Comparison of ENCODE assay signal across 6 cellular contexts in the genomic region with DNA sequence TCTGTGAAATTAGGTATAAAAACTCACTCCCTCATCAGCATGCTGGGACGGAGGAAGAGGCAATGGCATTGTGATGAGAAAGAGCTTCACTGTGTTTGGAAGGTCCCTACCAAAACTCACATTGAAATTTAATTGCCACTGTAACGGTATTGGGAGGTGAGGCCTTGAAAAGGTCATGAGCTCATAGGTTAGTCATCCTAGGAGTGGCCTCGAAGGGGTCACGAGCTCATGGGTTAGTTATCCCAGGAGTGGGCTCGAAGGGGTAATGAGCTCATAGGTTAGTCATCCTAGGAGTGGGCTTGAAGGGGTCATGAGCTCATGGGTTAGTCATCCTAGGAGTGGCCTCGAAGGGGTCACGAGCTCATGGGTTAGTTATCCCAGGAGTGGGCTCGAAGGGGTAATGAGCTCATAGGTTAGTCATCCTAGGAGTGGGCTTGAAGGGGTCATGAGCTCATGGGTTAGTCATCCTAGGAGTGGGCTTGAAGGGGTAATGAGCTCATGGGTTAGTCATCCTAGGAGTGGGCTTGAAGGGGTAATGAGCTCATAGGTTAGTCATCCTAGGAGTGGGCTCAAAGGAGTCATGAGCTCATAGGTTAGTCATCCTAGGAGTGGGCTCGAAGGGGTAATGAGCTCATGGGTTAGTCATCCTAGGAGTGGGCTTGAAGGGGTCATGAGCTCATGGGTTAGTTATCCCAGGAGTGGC.
DNase-seq lines count a peak whose midpoint lies in the region; ATAC-seq, FAIRE-seq and TF ChIP-seq lines count a peak whose summit lies in the region.
"Not testable (repeated sequence)": the region's sequence is repeated elsewhere in the genome, so short reads cannot be mapped to it uniquely, and the experiment has no call there.

No MANE protein-coding gene starts in this region.

- 2% methylated on average over 9 of the region's 9 CpGs for WGBS in GM12878 (ENCODE audit: insufficient coverage, insufficient replicate concordance, low lambda C conversion rate, missing lambda C conversion rate)

- not testable (repeated sequence) for FAIRE-seq in GM12878 (lab: Jason Lieb, UNC)

- H3K36me3 ChIP-seq in BLaER1; HEK293 (ENCODE audit: control insufficient read depth in 2 of 2, insufficient read depth in 1 of 2, low read length in 2 of 2); GM12878 (ENCODE audit: control insufficient read depth in 2 of 2, insufficient read depth in 2 of 2, low read length in 1 of 2): not testable (repeated sequence)

- not testable (repeated sequence) for TF ChIP-seq POLR2A in GM12878 (IDR thresholded peaks at IDR 0.05; ENCODE audit: low read depth, low read length)

- H3K4me1 ChIP-seq in BLaER1, result peaks cover 73% of the 10 kb centered on the region
- H3K4me1 ChIP-seq in HEK293 (ENCODE audit: control insufficient read depth, insufficient read depth, low read length); GM12878 (ENCODE audit: control insufficient read depth, insufficient read depth, low read length): not testable (repeated sequence)

- not testable (repeated sequence) for H2AFZ ChIP-seq in GM12878 (ENCODE audit: control insufficient read depth, low read depth, low read length)

- SMC1A ChIA-PET in GM12878 (lab: Charles Lee; ENCODE audit: uncharacterized antibody, unreplicated experiment), result not testable (repeated sequence)

- not testable (repeated sequence) for TF ChIP-seq RAD21 in GM12878 (IDR thresholded peaks at IDR 0.05; ENCODE audit: insufficient read depth, low read depth, low read length)

- H3K27me3 ChIP-seq in BLaER1; GM12878 (replicated peaks in 1 of 2; ENCODE audit: control insufficient read depth in 2 of 2, insufficient read depth in 2 of 2, low read length in 1 of 2): not testable (repeated sequence)

- H3K27ac ChIP-seq in BLaER1; HEK293 (ENCODE audit: extremely low read depth, low read depth, low read length); GM12878 (ENCODE audit: control insufficient read depth, insufficient read depth): not testable (repeated sequence)

- RAD21 ChIA-PET in GM12878 (lab: Charles Lee; ENCODE audit: unreplicated experiment), result not testable (repeated sequence)

- not testable (repeated sequence) for H3K79me2 ChIP-seq in GM12878 (ENCODE audit: control insufficient read depth, insufficient read depth, low read length)

- POLR2A ChIA-PET in HEK293 (lab: Yijun Ruan, JAX); GM12878 (lab: Charles Lee): not testable (repeated sequence)

- intact Hi-C loops in GM12878 (cut with micrococcal nuclease; ENCODE audit: unreplicated experiment); posterior vena cava (cut with DNase I): not testable (repeated sequence)

- not testable (repeated sequence) for ATAC-seq in GM12878

- H3K9ac ChIP-seq in BLaER1; GM12878 (ENCODE audit: control insufficient read depth, insufficient read depth, low read length): not testable (repeated sequence)

- peak overlapping the region; percentile 78 for H3K4me2 ChIP-seq in BLaER1
- H3K4me2 ChIP-seq in GM12878 (ENCODE audit: control insufficient read depth, insufficient read depth), result not testable (repeated sequence)

- DNase-seq in SW480 (ENCODE audit: low spot score), result peak; percentile 38
- not testable (repeated sequence) for DNase-seq in GM12878 (ENCODE audit: low read depth, low spot score)
- DNase-seq in fibroblast of mammary gland (ENCODE audit: low read depth), result peak; percentile 4
- DNase-seq in posterior vena cava (ENCODE audit: low spot score), result peak; percentile 11

- not testable (repeated sequence) for TF ChIP-seq CTCF in HEK293 (tag by site-specific recombination; IDR thresholded peaks at IDR 0.05); GM12878 (IDR thresholded peaks at IDR 0.05 in 2 of 3, conservative IDR thresholded peaks at IDR 0.05 in 1 of 3; ENCODE audit: control insufficient read depth in 2 of 3, extremely low read depth in 1 of 3, insufficient read depth in 1 of 3, low read depth in 3 of 3, low read length in 3 of 3); fibroblast of mammary gland (conservative IDR thresholded peaks at IDR 0.05; ENCODE audit: control insufficient read depth, insufficient read depth, low read depth, low read length)

- BruUV-seq in GM12878 (replicated peaks; lab: Mats Ljungman, UMichigan), result not testable (repeated sequence)

- not testable (repeated sequence) for TF ChIP-seq EP300 in GM12878 (IDR thresholded peaks at IDR 0.05; ENCODE audit: borderline replicate concordance in 1 of 2, control insufficient read depth in 1 of 2, low read depth in 2 of 2, low read length in 2 of 2)

- CTCF ChIA-PET in HEK293 (lab: Yijun Ruan, JAX); GM12878 (lab: Yijun Ruan, JAX): not testable (repeated sequence)

- in situ Hi-C loops in GM12878 (cut with MboI), result not testable (repeated sequence)

- H4K20me1 ChIP-seq in BLaER1; GM12878 (ENCODE audit: control insufficient read depth, insufficient read depth): not testable (repeated sequence)

- H3K9me3 ChIP-seq in BLaER1; HEK293 (ENCODE audit: control insufficient read depth, insufficient read depth, low read depth, low read length); GM12878 (replicated peaks; ENCODE audit: control insufficient read depth, insufficient read depth, low read length): not testable (repeated sequence)

- not testable (repeated sequence) for H3K4me3 ChIP-seq in BLaER1; HEK293 (ENCODE audit: low read depth, low read length); GM12878; fibroblast of mammary gland (ENCODE audit: control insufficient read depth, low read depth, low read length)

TF ChIP-seq in HEK293, 187 proteins besides CTCF, POLR2A, EP300 and RAD21 (continues in another document):
- TF ChIP-seq GLIS1 (tag by site-specific recombination; IDR thresholded peaks at IDR 0.05), result peak; percentile 37
- peak; percentile 55; the same call in 1 of the 2 replicates for TF ChIP-seq ZNF558 (tag by site-specific recombination; IDR thresholded peaks at IDR 0.05)
- TF ChIP-seq, protein P1, sequence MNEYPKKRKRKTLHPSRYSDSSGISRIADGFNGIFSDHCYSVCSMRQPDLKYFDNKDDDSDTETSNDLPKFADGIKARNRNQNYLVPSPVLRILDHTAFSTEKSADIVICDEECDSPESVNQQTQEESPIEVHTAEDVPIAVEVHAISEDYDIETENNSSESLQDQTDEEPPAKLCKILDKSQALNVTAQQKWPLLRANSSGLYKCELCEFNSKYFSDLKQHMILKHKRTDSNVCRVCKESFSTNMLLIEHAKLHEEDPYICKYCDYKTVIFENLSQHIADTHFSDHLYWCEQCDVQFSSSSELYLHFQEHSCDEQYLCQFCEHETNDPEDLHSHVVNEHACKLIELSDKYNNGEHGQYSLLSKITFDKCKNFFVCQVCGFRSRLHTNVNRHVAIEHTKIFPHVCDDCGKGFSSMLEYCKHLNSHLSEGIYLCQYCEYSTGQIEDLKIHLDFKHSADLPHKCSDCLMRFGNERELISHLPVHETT (tag by site-specific recombination; IDR thresholded peaks at IDR 0.05), result 0 out of 2 replicates have a peak, but pooled peaks have one; percentile 33
- TF ChIP-seq ZFHX2 (tag by site-specific recombination; conservative IDR thresholded peaks at IDR 0.05), result peak; percentile 54
- peak; percentile 63 for TF ChIP-seq SP7 (tag by site-specific recombination; IDR thresholded peaks at IDR 0.05)

TF ChIP-seq in GM12878, 131 proteins besides CTCF, POLR2A, EP300 and RAD21:
- TF ChIP-seq JUNB (IDR thresholded peaks at IDR 0.05), result peak; percentile 24; the same call in 1 of the 2 replicates
